Comparison of ENCODE assay signal across 8 cellular contexts in the genomic region with DNA sequence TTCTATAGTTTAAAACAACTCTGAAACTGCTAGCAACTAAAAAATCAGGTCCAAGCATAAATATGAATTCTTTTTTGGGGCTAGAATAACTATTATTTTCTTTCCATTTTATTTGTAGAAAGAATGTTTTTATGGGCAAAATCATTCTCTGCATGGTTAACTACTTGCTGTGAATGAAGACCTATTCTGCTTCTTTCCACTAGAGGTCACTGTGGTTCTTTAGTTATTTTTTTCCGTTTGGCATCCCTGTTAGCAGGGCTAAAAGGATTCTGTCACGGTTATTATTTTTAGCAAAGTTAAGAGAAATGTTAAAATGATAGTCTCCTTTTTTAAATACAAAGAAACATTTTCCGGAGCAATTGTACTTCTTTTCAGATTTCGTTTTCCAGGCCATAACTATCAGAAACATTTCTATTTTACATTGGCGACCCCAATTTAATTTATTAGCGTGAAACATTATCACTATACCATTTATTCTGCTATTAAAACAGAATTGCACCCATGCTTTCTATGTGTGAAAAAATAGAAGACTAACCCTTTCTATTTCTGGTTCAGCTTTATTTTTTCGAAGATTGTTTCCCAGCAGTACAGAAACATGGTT.
DNase-seq lines count a peak whose midpoint lies in the region; ATAC-seq and TF ChIP-seq lines count a peak whose summit lies in the region.

No MANE protein-coding gene starts in this region.

- TF ChIP-seq POLR2A in esophagus squamous epithelium (IDR thresholded peaks at IDR 0.05) = no peak

- no peak overlapping the region for H3K4me3 Mint-ChIP-seq in activated CD4-positive, alpha-beta T cell treated with anti-CD3 and anti-CD28 coated beads, Interleukin-2, amount 10 ng/mL, durations not matched to agents 24 days and 14 days

- peak overlapping the region; percentile 32 for H3K4me3 ChIP-seq in SJCRH30
- H3K4me3 ChIP-seq in esophagus squamous epithelium = no peak overlapping the region

- ATAC-seq in GM21423 (IDR thresholded peaks at IDR 0.05; ENCODE audit: unreplicated experiment) = peak; percentile 57

- peaks cover 17% of the 10 kb centered on the region for H3K4me1 ChIP-seq in SJCRH30
- peaks cover 0 to 21% (median 12%) of the 10 kb centered on the region in 3 donors for H3K4me1 ChIP-seq in esophagus squamous epithelium

- peaks cover 4% of the 10 kb centered on the region for H3K27me3 Mint-ChIP-seq in activated CD4-positive, alpha-beta T cell treated with anti-CD3 and anti-CD28 coated beads, Interleukin-2, amount 10 ng/mL, durations not matched to agents 24 days and 14 days

- peak overlapping the region; percentile 72 for H3K27ac ChIP-seq in SJCRH30
- H3K27ac ChIP-seq in esophagus squamous epithelium = no peak overlapping the region

- H3K36me3 Mint-ChIP-seq in activated CD4-positive, alpha-beta T cell treated with anti-CD3 and anti-CD28 coated beads, Interleukin-2, amount 10 ng/mL, durations not matched to agents 24 days and 14 days (ENCODE audit: low read depth) = no peaks in the 10 kb centered on the region

- H3K36me3 ChIP-seq in SJCRH30 (no peaks in the 10 kb centered on the region), esophagus squamous epithelium (no peaks in the 10 kb centered on the region)

- peak; percentile 72 for DNase-seq in DMS53 (lab: John Stamatoyannopoulos, UW)
- DNase-seq in LoVo (ENCODE audit: low spot score) = peak; percentile 79
- DNase-seq in SJCRH30 = peak in 1 of 2 experiments; percentile 99
- no peak for DNase-seq in esophagus squamous epithelium (lab: John Stamatoyannopoulos, UW)
- DNase-seq in pons (ENCODE audit: low spot score) = peak; percentile 43
- no peak for DNase-seq in activated gamma-delta T cell treated with Interleukin-2 at 50 U/mL for 16 hours
- no peak for DNase-seq in activated CD4-positive, alpha-beta T cell treated with anti-CD3 and anti-CD28 coated beads, Interleukin-2, amount 10 ng/mL, durations not matched to agents 24 days and 14 days

- H3K27me3 ChIP-seq in SJCRH30 (peaks cover 20% of the 10 kb centered on the region), esophagus squamous epithelium (no peaks in the 10 kb centered on the region)

- H3K9me3 Mint-ChIP-seq in activated CD4-positive, alpha-beta T cell treated with anti-CD3 and anti-CD28 coated beads, Interleukin-2, amount 10 ng/mL, durations not matched to agents 24 days and 14 days = no peaks in the 10 kb centered on the region

- intact Hi-C loops in esophagus squamous epithelium (cut with DNase I) = no loop called here
- intact Hi-C loops in activated CD4-positive, alpha-beta T cell treated with anti-CD3 and anti-CD28 coated beads, Interleukin-2, amount 10 ng/mL, durations not matched to agents 24 days and 14 days (cut with micrococcal nuclease) = loop anchor here (1.0 kb wide), 1 partner anchor 97 kb away; no protein-coding TSS in a partner anchor

- WGBS in esophagus squamous epithelium, 2 donors = 22 to 27% methylated on average over 7 of the region's 7 CpGs

- H3K9me3 ChIP-seq in SJCRH30 (replicated peaks) (peaks cover 9% of the 10 kb centered on the region), esophagus squamous epithelium (peaks cover 0 to 9% (median 0%) of the 10 kb centered on the region in 3 donors)

- H3K4me1 Mint-ChIP-seq in activated CD4-positive, alpha-beta T cell treated with anti-CD3 and anti-CD28 coated beads, Interleukin-2, amount 10 ng/mL, durations not matched to agents 24 days and 14 days = no peaks in the 10 kb centered on the region

- TF ChIP-seq CTCF in esophagus squamous epithelium (IDR thresholded peaks at IDR 0.05) = peak; percentile 26 to 92 (median 82)

- H3K27ac Mint-ChIP-seq in activated CD4-positive, alpha-beta T cell treated with anti-CD3 and anti-CD28 coated beads, Interleukin-2, amount 10 ng/mL, durations not matched to agents 24 days and 14 days = no peak overlapping the region

Comparison
In these comparisons a context has a peak if more than half of its experiments do, and no peak if none do; other contexts are left out.
1. DNase-seq: peak in DMS53 (single experiment), LoVo (single experiment) and pons (single experiment); none in esophagus squamous epithelium (single experiment), activated gamma-delta T cell treated with Interleukin-2 at 50 U/mL for 16 hours (single experiment) and activated CD4-positive, alpha-beta T cell treated with anti-CD3 and anti-CD28 coated beads, Interleukin-2, amount 10 ng/mL, durations not matched to agents 24 days and 14 days (single experiment).